ENCODE assay signal across 8 cellular contexts in genomic region chr7:44257618-44258422, GRCh38. TPM values are rescaled to one million over a fixed set of nuclear protein-coding genes. Genes with fewer than 3 reads are reported as not detected.
DNase-seq lines count a peak whose midpoint lies in the region; ATAC-seq and TF ChIP-seq lines count a peak whose summit lies in the region.

No MANE protein-coding gene starts in this region.

- H3K27me3 Mint-ChIP-seq in HFFc6 (ENCODE audit: insufficient read depth) = peaks cover 1% of the 10 kb centered on the region; the same call in 1 of the 2 replicates
- no peaks in the 10 kb centered on the region for H3K27me3 Mint-ChIP-seq in natural killer cell treated with Interleukin-12 subunit alpha and Interleukin-12 subunit beta and Interleukin-15 and Interleukin-18, amount 100 ng/mL, for 72 hours

- peak; percentile 91 for DNase-seq in GM12865 (ENCODE audit: low read depth)
- DNase-seq in HFFc6 = peak; percentile 82
- peak; percentile 73 for DNase-seq in NCI-H226
- peak; percentile 66 for DNase-seq in activated CD8-positive, alpha-beta memory T cell treated with anti-CD3 and anti-CD28 coated beads, Interleukin-2, amount 50 U/mL, for 24 hours (ENCODE audit: extremely low read depth)
- peak; percentile 91 for DNase-seq in epithelial cell of esophagus (ENCODE audit: low read depth)
- peak; percentile 93 for DNase-seq in natural killer cell treated with Interleukin-12 subunit alpha and Interleukin-12 subunit beta and Interleukin-15 and Interleukin-18, amount 100 ng/mL, for 72 hours (ENCODE audit: low spot score)
- DNase-seq in stimulated activated naive CD4-positive, alpha-beta T cell treated with Interleukin-2 at 50 U/mL for 16 hours (lab: John Stamatoyannopoulos, UW) = peak; percentile 78
- DNase-seq in COR-L47 (lab: John Stamatoyannopoulos, UW) = no peak

- H3K4me3 Mint-ChIP-seq in HFFc6 = peak overlapping the region; percentile 56
- H3K4me3 Mint-ChIP-seq in natural killer cell treated with Interleukin-12 subunit alpha and Interleukin-12 subunit beta and Interleukin-15 and Interleukin-18, amount 100 ng/mL, for 72 hours = peak overlapping the region; percentile 76

- peak; percentile 98 to 99 for ATAC-seq in natural killer cell treated with Interleukin-12 subunit alpha and Interleukin-12 subunit beta and Interleukin-15 and Interleukin-18, amount 100 ng/mL, for 72 hours

- peak overlapping the region; percentile 70 for H3K27ac Mint-ChIP-seq in HFFc6
- peak overlapping the region; percentile 61 to 84 for H3K27ac Mint-ChIP-seq in natural killer cell treated with Interleukin-12 subunit alpha and Interleukin-12 subunit beta and Interleukin-15 and Interleukin-18, amount 100 ng/mL, for 72 hours

- H3K36me3 Mint-ChIP-seq in HFFc6 (ENCODE audit: low read depth) = peaks cover 4% of the 10 kb centered on the region; the same call in 1 of the 2 replicates
- no peaks in the 10 kb centered on the region for H3K36me3 Mint-ChIP-seq in natural killer cell treated with Interleukin-12 subunit alpha and Interleukin-12 subunit beta and Interleukin-15 and Interleukin-18, amount 100 ng/mL, for 72 hours

- H3K9me3 Mint-ChIP-seq in HFFc6 = no peaks in the 10 kb centered on the region
- H3K9me3 Mint-ChIP-seq in natural killer cell treated with Interleukin-12 subunit alpha and Interleukin-12 subunit beta and Interleukin-15 and Interleukin-18, amount 100 ng/mL, for 72 hours = no peaks in the 10 kb centered on the region

- H3K4me3 ChIP-seq in GM12865 (ENCODE audit: low read depth, low read length) (no peak overlapping the region; the same call in 1 of the 2 replicates), epithelial cell of esophagus (ENCODE audit: low read length) (no peak overlapping the region)

- TF ChIP-seq CTCF in GM12865 (IDR thresholded peaks at IDR 0.05; ENCODE audit: insufficient read depth, low read depth, low read length, missing control alignments) (no peak), HFFc6 (IDR thresholded peaks at IDR 0.05) (no peak; the same call in 1 of the 2 replicates), epithelial cell of esophagus (IDR thresholded peaks at IDR 0.05; ENCODE audit: insufficient read depth, low read depth, low read length, missing control alignments) (no peak)

- H3K4me1 Mint-ChIP-seq in HFFc6 (ENCODE audit: low read depth) = peaks cover 32% of the 10 kb centered on the region
- peaks cover 35 to 39% of the 10 kb centered on the region in 2 donors for H3K4me1 Mint-ChIP-seq in natural killer cell treated with Interleukin-12 subunit alpha and Interleukin-12 subunit beta and Interleukin-15 and Interleukin-18, amount 100 ng/mL, for 72 hours (ENCODE audit: low read depth in 2 of 2)

RNA-seq across cellular contexts. Expression of gene YKT6, which starts 57.0 kb away (rescaled TPM):
- 100 to 1,000 TPM; 155 to 174 (median 167) TPM for total RNA-seq in HFFc6 (2021; fragmentation: NEBNext Ultra II Directional; extraction: Animal tissue kit (Norgen Biotek cat#: 25700))
- 10 to 100 TPM; 93.1 to 99.3 TPM for total RNA-seq in natural killer cell treated with Interleukin-12 subunit alpha and Interleukin-12 subunit beta and Interleukin-15 and Interleukin-18, amount 100 ng/mL, for 72 hours
